Comparison of ENCODE assay signal across 9 cellular contexts in the genomic region with DNA sequence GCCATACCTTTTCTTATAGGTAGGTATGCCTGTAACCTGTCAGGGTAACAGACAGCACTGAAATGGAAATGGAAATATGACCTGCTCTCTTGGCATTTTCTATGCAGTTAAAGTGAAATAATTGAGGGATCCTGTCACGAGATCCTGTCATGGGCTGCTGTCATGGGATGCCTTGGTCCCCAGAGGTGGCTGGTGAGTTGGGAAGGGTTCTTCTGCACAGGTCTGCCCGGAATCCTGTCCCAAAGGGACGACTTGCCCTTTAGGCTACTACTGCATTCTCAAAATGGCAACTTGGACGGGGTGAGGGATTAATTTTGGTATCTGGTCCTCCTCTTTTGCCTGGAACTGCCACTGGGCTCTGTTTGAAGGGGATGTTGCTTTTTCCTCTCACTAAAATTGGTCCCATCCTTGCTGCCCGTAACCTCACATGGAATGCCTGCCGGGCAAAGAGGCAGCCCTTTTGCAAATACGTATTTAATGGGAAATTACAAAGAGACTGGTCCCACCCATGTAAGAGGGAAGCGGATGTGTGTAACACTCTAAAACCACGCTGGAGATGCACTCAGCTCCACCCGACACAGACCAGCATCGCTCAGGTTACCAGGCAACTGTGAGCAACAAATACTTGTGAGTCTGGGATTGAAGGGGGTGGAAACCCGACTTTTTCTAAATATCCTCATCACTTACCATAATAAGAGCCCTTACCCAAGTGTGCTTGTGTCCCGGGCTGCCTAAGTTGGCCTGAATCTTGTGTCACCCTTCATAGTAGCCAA. TPM values are rescaled to one million over a fixed set of nuclear protein-coding genes. Genes with fewer than 3 reads are reported as not detected.
A peak's percentile ranks its signal among the peaks of the same experiment; 100 is the strongest.
DNase-seq lines count a peak whose midpoint lies in the region; ATAC-seq and TF ChIP-seq lines count a peak whose summit lies in the region.
"Had no signal": no experiment of that assay in that cellular context is flagged by ENCODE, and none has a peak within 500 bp of the region (broad histone marks: within the 10 kb centered on the region; RNA-seq: fewer than 3 reads in every experiment).

No MANE protein-coding gene starts in this region.

- DNase-seq in M059J (ENCODE audit: low read depth) (peak; percentile 39), left ventricle myocardium inferior (no peak), SJCRH30 (no peak), glutamatergic neuron (no peak)
- DNase-seq in activated T-cell treated with anti-CD3 and anti-CD28 coated beads, Interleukin-2, amount 50 U/mL, for 48 hours, result peak; percentile 48 to 55
- DNase-seq in stimulated activated CD8-positive, alpha-beta memory T cell treated with anti-CD3 and anti-CD28 coated beads, Interleukin-12 subunit alpha, Interleukin-12 subunit beta, amount 100 ng/mL, for 24 hours (ENCODE audit: extremely low read depth), result peak; percentile 20

- H3K27ac Mint-ChIP-seq in glutamatergic neuron (ENCODE audit: unreplicated experiment), result no peak overlapping the region

- no peak overlapping the region for H3K4me3 Mint-ChIP-seq in glutamatergic neuron (ENCODE audit: unreplicated experiment)

- ATAC-seq in GM21360 (IDR thresholded peaks at IDR 0.05; ENCODE audit: unreplicated experiment) (no peak), GM19467 (IDR thresholded peaks at IDR 0.05; ENCODE audit: unreplicated experiment) (no peak)

- H3K36me3 ChIP-seq in left ventricle myocardium inferior (peaks cover 5% of the 10 kb centered on the region), SJCRH30 (peaks cover 2% of the 10 kb centered on the region; the same call in 1 of the 2 replicates)

- TF ChIP-seq CTCF in left ventricle myocardium inferior (IDR thresholded peaks at IDR 0.05; ENCODE audit: borderline replicate concordance) (no peak), glutamatergic neuron (IDR thresholded peaks at IDR 0.05; ENCODE audit: partially characterized antibody, unreplicated experiment) (no peak)

- H3K9me3 ChIP-seq in left ventricle myocardium inferior (replicated peaks) (no peaks in the 10 kb centered on the region), SJCRH30 (replicated peaks) (no peaks in the 10 kb centered on the region)

- peaks cover 21% of the 10 kb centered on the region for H3K4me1 Mint-ChIP-seq in glutamatergic neuron (ENCODE audit: low read depth, unreplicated experiment)

- intact Hi-C loops in left ventricle myocardium inferior (cut with micrococcal nuclease), result no loop called here

- no peaks in the 10 kb centered on the region for H3K27me3 ChIP-seq in left ventricle myocardium inferior (ENCODE audit: low read depth)
- no peaks in the 10 kb centered on the region for H3K27me3 ChIP-seq in SJCRH30

- H3K36me3 Mint-ChIP-seq in glutamatergic neuron (ENCODE audit: unreplicated experiment), result no peaks in the 10 kb centered on the region

- H3K4me3 ChIP-seq in left ventricle myocardium inferior (no peak overlapping the region), SJCRH30 (no peak overlapping the region)

- peaks cover 83% of the 10 kb centered on the region for H3K4me1 ChIP-seq in left ventricle myocardium inferior
- no peaks in the 10 kb centered on the region for H3K4me1 ChIP-seq in SJCRH30

- peak overlapping the region; percentile 86 for H3K27ac ChIP-seq in left ventricle myocardium inferior (replicated peaks)
- no peak overlapping the region for H3K27ac ChIP-seq in SJCRH30
- H3K27ac ChIP-seq: epithelial cell of prostate had no signal

- H3K27me3 Mint-ChIP-seq in glutamatergic neuron (ENCODE audit: unreplicated experiment), result peaks cover 3% of the 10 kb centered on the region

- H3K9me3 Mint-ChIP-seq in glutamatergic neuron (ENCODE audit: unreplicated experiment), result no peaks in the 10 kb centered on the region

RNA-seq across cellular contexts. Expression of a gene that starts 47.5 kb away (rescaled TPM):
- 20.9 and 34.9 TPM in 2 replicates for total RNA-seq in M059J (2014; rRNA removed; shearing (Covaris generic))
- total RNA-seq in left ventricle myocardium inferior, result 17.1 TPM
- total RNA-seq in SJCRH30 (2014; rRNA removed; shearing (Covaris generic)), result 31.8 and 34.0 TPM in 2 replicates
- 3.7 TPM for total RNA-seq in glutamatergic neuron (ENCODE audit: unreplicated experiment)

Comparison
In these comparisons a context has a peak if more than half of its experiments do, and no peak if none do; other contexts are left out.
1. DNase-seq: peak in M059J (single experiment), activated T-cell treated with anti-CD3 and anti-CD28 coated beads, Interleukin-2, amount 50 U/mL, for 48 hours (2 of 2) and stimulated activated CD8-positive, alpha-beta memory T cell treated with anti-CD3 and anti-CD28 coated beads, Interleukin-12 subunit alpha, Interleukin-12 subunit beta, amount 100 ng/mL, for 24 hours (single experiment); none in left ventricle myocardium inferior (single experiment), SJCRH30 (0 of 2) and glutamatergic neuron (single experiment).